In genomic region chr2:200077210-200077650, GRCh38 we compare ENCODE assay signal across 11 cellular contexts.
A peak's percentile ranks its signal among the peaks of the same experiment; 100 is the strongest.
DNase-seq lines count a peak whose midpoint lies in the region; TF ChIP-seq lines count a peak whose summit lies in the region.
"Had no signal": no experiment of that assay in that cellular context is flagged by ENCODE, and none has a peak within 500 bp of the region (broad histone marks: within the 10 kb centered on the region; RNA-seq: fewer than 3 reads in every experiment).

No MANE protein-coding gene starts in this region.

- H3K27me3 ChIP-seq in liver (ENCODE audit: control insufficient read depth in 4 of 4, insufficient read depth in 4 of 4, low read length in 3 of 4) = no peaks in the 10 kb centered on the region
- H3K27me3 ChIP-seq: ovary had no signal

- intact Hi-C loops in cardiac septum (cut with DNase I) = no loop called here

- no peaks in the 10 kb centered on the region for H3K9me3 ChIP-seq in liver (ENCODE audit: control insufficient read depth in 4 of 4, low read length in 3 of 4)
- H3K9me3 ChIP-seq: ovary had no signal

- peaks cover 2 to 20% (median 8%) of the 10 kb centered on the region in 4 donors for H3K4me1 ChIP-seq in liver (ENCODE audit: control insufficient read depth in 4 of 4, insufficient read depth in 4 of 4, low read length in 3 of 4)

- no peak overlapping the region for H3K4me3 ChIP-seq in liver (ENCODE audit: low read depth in 1 of 3, low read length in 3 of 3)
- H3K4me3 ChIP-seq: ovary had no signal

- no peak for TF ChIP-seq CTCF in liver (IDR thresholded peaks at IDR 0.05; ENCODE audit: low read depth, low read length, missing input control)

- 18% methylated on average over 5 of the region's 5 CpGs for WGBS in liver

- H3K9ac ChIP-seq in liver (ENCODE audit: low read depth in 1 of 2, low read length in 2 of 2) = no peak overlapping the region

- peak; percentile 36 for DNase-seq in AG08395 (ENCODE audit: low spot score)
- peak; percentile 8 for DNase-seq in HPDE6-E6E7 (ENCODE audit: extremely low spot score)
- peak; percentile 41 for DNase-seq in brain pericyte (ENCODE audit: low read depth, low spot score)
- DNase-seq in cardiac septum (ENCODE audit: low spot score) = no peak
- DNase-seq in activated CD4-positive, alpha-beta T cell treated with anti-CD3 and anti-CD28 coated beads for 48 hours = no peak
- DNase-seq in epidermal melanocyte (ENCODE audit: insufficient read length, low spot score) = no peak
- no peak for DNase-seq in superior temporal gyrus (ENCODE audit: extremely low spot score)
- DNase-seq: activated CD4-positive, alpha-beta T cell treated with anti-CD3 and anti-CD28 coated beads for 36 hours; H9; ovary had no signal

- H3K36me3 ChIP-seq in liver (ENCODE audit: control insufficient read depth in 4 of 4, insufficient read depth in 3 of 4, low read depth in 1 of 4, low read length in 3 of 4) = no peaks in the 10 kb centered on the region
- H3K36me3 ChIP-seq: ovary had no signal

- H3K27ac ChIP-seq in liver (ENCODE audit: low read depth in 1 of 2, low read length in 2 of 2) = peak overlapping the region; percentile 61 to 78
- H3K27ac ChIP-seq: ovary had no signal

- TF ChIP-seq RAD21 in liver (IDR thresholded peaks at IDR 0.05) = peak; percentile 64 to 70

TF ChIP-seq in liver, 16 proteins besides CTCF, POLR2A, EP300 and RAD21:
- peak; percentile 99 for TF ChIP-seq FOXA2 (IDR thresholded peaks at IDR 0.05)
- TF ChIP-seq ATF3 (IDR thresholded peaks at IDR 0.05) = peak; percentile 54
- peak; percentile 87 for TF ChIP-seq ZBTB33 (IDR thresholded peaks at IDR 0.05)
- TF ChIP-seq JUND (IDR thresholded peaks at IDR 0.05) = peak; percentile 50 to 73
- no peak for TF ChIP-seq NR2F2 (IDR thresholded peaks at IDR 0.05)
- TF ChIP-seq HNF4G (IDR thresholded peaks at IDR 0.05) = peak; percentile 6
- TF ChIP-seq RXRA (IDR thresholded peaks at IDR 0.05) = peak; percentile 51 to 75
- TF ChIP-seq YY1 (IDR thresholded peaks at IDR 0.05) = peak; percentile 72
- TF ChIP-seq EGR1 (IDR thresholded peaks at IDR 0.05; ENCODE audit: low read depth in 2 of 2) = no peak
- TF ChIP-seq, protein P1, sequence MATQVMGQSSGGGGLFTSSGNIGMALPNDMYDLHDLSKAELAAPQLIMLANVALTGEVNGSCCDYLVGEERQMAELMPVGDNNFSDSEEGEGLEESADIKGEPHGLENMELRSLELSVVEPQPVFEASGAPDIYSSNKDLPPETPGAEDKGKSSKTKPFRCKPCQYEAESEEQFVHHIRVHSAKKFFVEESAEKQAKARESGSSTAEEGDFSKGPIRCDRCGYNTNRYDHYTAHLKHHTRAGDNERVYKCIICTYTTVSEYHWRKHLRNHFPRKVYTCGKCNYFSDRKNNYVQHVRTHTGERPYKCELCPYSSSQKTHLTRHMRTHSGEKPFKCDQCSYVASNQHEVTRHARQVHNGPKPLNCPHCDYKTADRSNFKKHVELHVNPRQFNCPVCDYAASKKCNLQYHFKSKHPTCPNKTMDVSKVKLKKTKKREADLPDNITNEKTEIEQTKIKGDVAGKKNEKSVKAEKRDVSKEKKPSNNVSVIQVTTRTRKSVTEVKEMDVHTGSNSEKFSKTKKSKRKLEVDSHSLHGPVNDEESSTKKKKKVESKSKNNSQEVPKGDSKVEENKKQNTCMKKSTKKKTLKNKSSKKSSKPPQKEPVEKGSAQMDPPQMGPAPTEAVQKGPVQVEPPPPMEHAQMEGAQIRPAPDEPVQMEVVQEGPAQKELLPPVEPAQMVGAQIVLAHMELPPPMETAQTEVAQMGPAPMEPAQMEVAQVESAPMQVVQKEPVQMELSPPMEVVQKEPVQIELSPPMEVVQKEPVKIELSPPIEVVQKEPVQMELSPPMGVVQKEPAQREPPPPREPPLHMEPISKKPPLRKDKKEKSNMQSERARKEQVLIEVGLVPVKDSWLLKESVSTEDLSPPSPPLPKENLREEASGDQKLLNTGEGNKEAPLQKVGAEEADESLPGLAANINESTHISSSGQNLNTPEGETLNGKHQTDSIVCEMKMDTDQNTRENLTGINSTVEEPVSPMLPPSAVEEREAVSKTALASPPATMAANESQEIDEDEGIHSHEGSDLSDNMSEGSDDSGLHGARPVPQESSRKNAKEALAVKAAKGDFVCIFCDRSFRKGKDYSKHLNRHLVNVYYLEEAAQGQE (IDR thresholded peaks at IDR 0.05) = peak; percentile 65
- TF ChIP-seq MAX (IDR thresholded peaks at IDR 0.05) = peak; percentile 70
- peak; percentile 85 for TF ChIP-seq SP1 (IDR thresholded peaks at IDR 0.05)
- peak; percentile 12 for TF ChIP-seq TAF1 (conservative IDR thresholded peaks at IDR 0.05)
- peak; percentile 64 to 74 for TF ChIP-seq HNF4A (conservative IDR thresholded peaks at IDR 0.05)
- TF ChIP-seq FOXA1 (IDR thresholded peaks at IDR 0.05) = peak; percentile 98
- TF ChIP-seq GABPA (IDR thresholded peaks at IDR 0.05 in 1 of 2, conservative IDR thresholded peaks at IDR 0.05 in 1 of 2) = no peak

Comparison
In these comparisons a context has a peak if more than half of its experiments do, and no peak if none do; other contexts are left out.
1. DNase-seq: peak in AG08395 (single experiment), HPDE6-E6E7 (single experiment) and brain pericyte (single experiment); none in cardiac septum (single experiment), activated CD4-positive, alpha-beta T cell treated with anti-CD3 and anti-CD28 coated beads for 48 hours (single experiment), epidermal melanocyte (single experiment) and superior temporal gyrus (single experiment).